8 cellular contexts compared by ENCODE assay signal in the genomic region with DNA sequence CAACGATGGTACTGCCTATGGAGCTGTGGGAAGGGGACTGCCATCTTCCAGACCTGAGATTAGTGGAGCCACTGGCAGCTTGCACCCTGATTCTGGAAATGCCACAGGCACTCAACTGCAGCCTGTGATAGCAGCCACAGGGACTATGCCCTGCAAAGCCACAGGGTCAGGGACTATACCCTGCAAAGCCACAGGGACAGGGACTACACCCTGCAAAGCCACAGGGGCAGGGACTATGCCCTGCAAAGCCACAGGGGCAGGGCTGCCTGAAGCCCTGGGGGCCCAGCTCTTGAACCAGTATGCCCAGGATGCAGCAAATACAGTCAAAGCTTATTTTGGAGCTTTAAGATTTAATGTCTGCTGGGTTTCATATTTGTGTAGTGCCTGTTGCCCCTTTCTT.
"Had no signal": no experiment of that assay in that cellular context is flagged by ENCODE, and none has a peak within 500 bp of the region (broad histone marks: within the 10 kb centered on the region; RNA-seq: fewer than 3 reads in every experiment).

No MANE protein-coding gene starts in this region.

- H3K4me2 ChIP-seq: GM23338 had no signal

- H3K4me1 ChIP-seq: HAP-1 had no signal

- H3K27ac ChIP-seq: GM23248 had no signal

- H3K9me3 ChIP-seq: HAP-1 had no signal

- H3K36me3 ChIP-seq: HAP-1 had no signal

- H2AFZ ChIP-seq: GM23248, GM23338 had no signal

- H3K4me3 ChIP-seq: GM23248, GM23338, HAP-1 had no signal

- DNase-seq: GM23248, GOT3, H7, H9, HCEC 1CT, HFFc6 had no signal

- H3K9ac ChIP-seq: GM23248 had no signal
